ENCODE assay signal across 19 cellular contexts in genomic region chr5:136522217-136522956, GRCh38.
"Had no signal": no experiment of that assay in that cellular context is flagged by ENCODE, and none has a peak within 500 bp of the region (broad histone marks: within the 10 kb centered on the region; RNA-seq: fewer than 3 reads in every experiment).

No MANE protein-coding gene starts in this region.

- H3K4me3 ChIP-seq: gastrocnemius medialis, sigmoid colon, transverse colon had no signal

- H3K27me3 ChIP-seq: gastrocnemius medialis, sigmoid colon, transverse colon had no signal

- H3K4me1 ChIP-seq: gastrocnemius medialis, sigmoid colon, transverse colon had no signal

- DNase-seq: activated CD4-positive, alpha-beta memory T cell treated with anti-CD3 and anti-CD28 coated beads, Interleukin-2, amount 10 ng/mL, durations not matched to agents 7 days and 5 days; activated CD4-positive, alpha-beta T cell treated with anti-CD3 and anti-CD28 coated beads, Interleukin-2, amount 10 ng/mL, durations not matched to agents 24 days and 14 days; activated CD4-positive, CD25-positive, alpha-beta regulatory T cell; activated effector memory CD4-positive, alpha-beta T cell treated with Interleukin-2 at 50 U/mL for 16 hours; activated naive CD4-positive, alpha-beta T cell treated with anti-CD3 and anti-CD28 coated beads for 36 hours; activated naive CD8-positive, alpha-beta T cell treated with anti-CD3 and anti-CD28 coated beads, Interleukin-2, amount 10 ng/mL, durations not matched to agents 7 days and 5 days; activated T-cell treated with anti-CD3 and anti-CD28 coated beads, Interleukin-2, amount 50 U/mL, for 72 hours; amniotic stem cell; dermis blood vessel endothelial cell; effector CD8-positive, alpha-beta T cell; gastrocnemius medialis; naive B cell; occipital lobe; sigmoid colon; stimulated activated CD4-positive, alpha-beta T cell treated with anti-CD3 and anti-CD28 coated beads, Interleukin-2, amount 100 ng/mL, for 48 hours; stimulated activated CD8-positive, alpha-beta memory T cell treated with anti-CD3 and anti-CD28 coated beads, Interleukin-4, amount 100 ng/mL, for 48 hours; stimulated activated naive B cell treated with anti-CD40 and anti-IgM and Interleukin-4, amounts not matched to agents 10 μg/mL and 1 μg/mL and 100 μg/mL, for 72 hours; T-cell; transverse colon had no signal

- H3K36me3 ChIP-seq: gastrocnemius medialis, sigmoid colon, transverse colon had no signal

- H3K27ac ChIP-seq: gastrocnemius medialis, sigmoid colon, transverse colon had no signal

- H3K9me3 ChIP-seq: gastrocnemius medialis, sigmoid colon, transverse colon had no signal
